In genomic region chr16:31351246-31351936, GRCh38 we compare ENCODE assay signal across 1 cellular context.
TF ChIP-seq lines count a peak whose summit lies in the region.

No MANE protein-coding gene starts in this region.

TF ChIP-seq in liver, 16 proteins besides CTCF, POLR2A, EP300 and RAD21 (continued from another document):
- TF ChIP-seq REST (IDR thresholded peaks at IDR 0.05) (no peak), HNF4G (IDR thresholded peaks at IDR 0.05) (no peak)
TF ChIP-seq in liver: peak in this region for 0.
